Comparison of ENCODE assay signal across 29 cellular contexts in the genomic region with DNA sequence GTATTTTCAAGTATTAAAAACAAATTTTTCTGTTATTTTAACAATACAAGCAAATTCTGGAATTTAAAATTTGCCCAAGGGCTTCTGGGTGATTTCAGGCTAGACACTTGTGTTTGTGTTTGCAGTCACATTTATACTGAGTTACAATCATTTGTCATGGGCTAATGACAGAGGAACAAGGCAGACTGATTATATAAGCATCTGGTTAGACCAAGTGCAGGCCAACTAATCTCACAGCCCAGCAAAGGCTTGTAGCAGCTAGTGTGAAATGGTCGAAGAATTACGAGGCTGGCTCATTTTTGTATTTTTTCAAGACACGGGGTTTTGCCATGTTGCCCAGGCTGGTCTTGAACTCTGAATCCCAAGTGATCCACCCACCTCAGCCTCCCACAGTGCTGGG.
"Had no signal": no experiment of that assay in that cellular context is flagged by ENCODE, and none has a peak within 500 bp of the region (broad histone marks: within the 10 kb centered on the region; RNA-seq: fewer than 3 reads in every experiment).

No MANE protein-coding gene starts in this region.

- DNase-seq: dermis blood vessel endothelial cell; effector memory CD4-positive, alpha-beta T cell; erythroblast; esophagus squamous epithelium; foreskin melanocyte; glutamatergic neuron; hypothalamus; immature natural killer cell; left lung; mesenchymal stem cell; mucosa of descending colon; naive B cell; nucleus accumbens; stimulated activated CD4-positive, alpha-beta T cell treated with anti-CD3 and anti-CD28 coated beads, Interleukin-12 subunit alpha, Interleukin-12 subunit beta, amount 100 ng/mL, for 4 hours; stimulated activated CD4-positive, alpha-beta T cell treated with anti-CD3 and anti-CD28 coated beads, Interleukin-1b, Interleukin-23, amount 100 ng/mL, for 48 hours; stimulated activated CD4-positive, alpha-beta T cell treated with anti-CD3 and anti-CD28 coated beads, Interleukin-4, amount 100 ng/mL, for 1 hour; stimulated activated CD8-positive, alpha-beta memory T cell treated with anti-CD3 and anti-CD28 coated beads, Interleukin-4, amount 100 ng/mL, for 48 hours; stimulated activated naive CD4-positive, alpha-beta T cell; stimulated activated naive CD8-positive, alpha-beta T cell treated with anti-CD3 and anti-CD28 coated beads, Interleukin-15, amount 100 ng/mL, for 72 hours; trophoblast cell had no signal

- H3K9me3 ChIP-seq: esophagus squamous epithelium, left lung, mucosa of descending colon, prostate gland, right atrium auricular region, suprapubic skin had no signal

- H3K4me3 Mint-ChIP-seq: immature natural killer cell; mesothelial cell of epicardium; naive B cell; natural killer cell treated with Interleukin-12 subunit alpha and Interleukin-12 subunit beta and Interleukin-15 and Interleukin-18, amount 100 ng/mL, for 72 hours; neural progenitor cell; stimulated activated naive CD8-positive, alpha-beta T cell treated with anti-CD3 and anti-CD28 coated beads, Interleukin-15, amount 100 ng/mL, for 72 hours had no signal

- H3K9me3 Mint-ChIP-seq: immature natural killer cell; mesothelial cell of epicardium; naive B cell; natural killer cell treated with Interleukin-12 subunit alpha and Interleukin-12 subunit beta and Interleukin-15 and Interleukin-18, amount 100 ng/mL, for 72 hours; neural progenitor cell; stimulated activated naive CD8-positive, alpha-beta T cell treated with anti-CD3 and anti-CD28 coated beads, Interleukin-15, amount 100 ng/mL, for 72 hours had no signal

- H3K27me3 ChIP-seq: esophagus squamous epithelium, left lung, neural progenitor cell, right atrium auricular region, suprapubic skin had no signal

- H3K27ac ChIP-seq: coronary artery, esophagus squamous epithelium, left lung, neural progenitor cell, prostate gland, right atrium auricular region, suprapubic skin had no signal

- H3K4me3 ChIP-seq: coronary artery, esophagus squamous epithelium, left lung, mucosa of descending colon, neural progenitor cell, prostate gland, right atrium auricular region, smooth muscle cell, suprapubic skin had no signal

- H3K4me1 ChIP-seq: neural progenitor cell, prostate gland, right atrium auricular region, suprapubic skin had no signal

- H3K36me3 Mint-ChIP-seq: immature natural killer cell; mesothelial cell of epicardium; naive B cell; natural killer cell treated with Interleukin-12 subunit alpha and Interleukin-12 subunit beta and Interleukin-15 and Interleukin-18, amount 100 ng/mL, for 72 hours; neural progenitor cell had no signal

- H3K36me3 ChIP-seq: esophagus squamous epithelium, left lung, neural progenitor cell, prostate gland, right atrium auricular region, suprapubic skin had no signal

- ATAC-seq: left lung; mucosa of descending colon; natural killer cell treated with Interleukin-12 subunit alpha and Interleukin-12 subunit beta and Interleukin-15 and Interleukin-18, amount 100 ng/mL, for 72 hours; sciatic nerve; stimulated activated naive CD8-positive, alpha-beta T cell treated with anti-CD3 and anti-CD28 coated beads, Interleukin-15, amount 100 ng/mL, for 72 hours had no signal

- H3K27ac Mint-ChIP-seq: mesothelial cell of epicardium, neural progenitor cell had no signal

- H3K4me1 Mint-ChIP-seq: neural progenitor cell had no signal

- H3K27me3 Mint-ChIP-seq: naive B cell; natural killer cell treated with Interleukin-12 subunit alpha and Interleukin-12 subunit beta and Interleukin-15 and Interleukin-18, amount 100 ng/mL, for 72 hours; stimulated activated naive CD8-positive, alpha-beta T cell treated with anti-CD3 and anti-CD28 coated beads, Interleukin-15, amount 100 ng/mL, for 72 hours had no signal
